In genomic region chr20:8524716-8525343, GRCh38 we compare ENCODE assay signal across 15 cellular contexts.
"Had no signal": no experiment of that assay in that cellular context is flagged by ENCODE, and none has a peak within 500 bp of the region (broad histone marks: within the 10 kb centered on the region; RNA-seq: fewer than 3 reads in every experiment).

No MANE protein-coding gene starts in this region.

- H3K36me3 Mint-ChIP-seq: activated CD4-positive, alpha-beta memory T cell treated with anti-CD3 and anti-CD28 coated beads for 36 hours; activated naive CD8-positive, alpha-beta T cell treated with anti-CD3 and anti-CD28 coated beads, Interleukin-2, amount 10 ng/mL, durations not matched to agents 7 days and 5 days; natural killer cell treated with Interleukin-12 subunit alpha and Interleukin-12 subunit beta and Interleukin-15 and Interleukin-18, amount 100 ng/mL, for 72 hours had no signal

- H3K9me3 Mint-ChIP-seq: activated CD4-positive, alpha-beta memory T cell treated with anti-CD3 and anti-CD28 coated beads for 36 hours; activated naive CD8-positive, alpha-beta T cell treated with anti-CD3 and anti-CD28 coated beads, Interleukin-2, amount 10 ng/mL, durations not matched to agents 7 days and 5 days; natural killer cell treated with Interleukin-12 subunit alpha and Interleukin-12 subunit beta and Interleukin-15 and Interleukin-18, amount 100 ng/mL, for 72 hours had no signal

- H3K4me1 ChIP-seq: suprapubic skin, upper lobe of left lung had no signal

- H3K4me3 Mint-ChIP-seq: activated CD4-positive, alpha-beta memory T cell treated with anti-CD3 and anti-CD28 coated beads for 36 hours; activated naive CD8-positive, alpha-beta T cell treated with anti-CD3 and anti-CD28 coated beads, Interleukin-2, amount 10 ng/mL, durations not matched to agents 7 days and 5 days; natural killer cell treated with Interleukin-12 subunit alpha and Interleukin-12 subunit beta and Interleukin-15 and Interleukin-18, amount 100 ng/mL, for 72 hours had no signal

- H3K27ac ChIP-seq: esophagus muscularis mucosa, suprapubic skin, upper lobe of left lung had no signal

- H3K27ac Mint-ChIP-seq: activated CD4-positive, alpha-beta memory T cell treated with anti-CD3 and anti-CD28 coated beads for 36 hours; activated naive CD8-positive, alpha-beta T cell treated with anti-CD3 and anti-CD28 coated beads, Interleukin-2, amount 10 ng/mL, durations not matched to agents 7 days and 5 days; natural killer cell treated with Interleukin-12 subunit alpha and Interleukin-12 subunit beta and Interleukin-15 and Interleukin-18, amount 100 ng/mL, for 72 hours had no signal

- H3K27me3 Mint-ChIP-seq: activated CD4-positive, alpha-beta memory T cell treated with anti-CD3 and anti-CD28 coated beads for 36 hours; activated naive CD8-positive, alpha-beta T cell treated with anti-CD3 and anti-CD28 coated beads, Interleukin-2, amount 10 ng/mL, durations not matched to agents 7 days and 5 days; natural killer cell treated with Interleukin-12 subunit alpha and Interleukin-12 subunit beta and Interleukin-15 and Interleukin-18, amount 100 ng/mL, for 72 hours had no signal

- DNase-seq: activated CD4-positive, alpha-beta memory T cell treated with anti-CD3 and anti-CD28 coated beads for 36 hours; activated CD4-positive, alpha-beta T cell treated with anti-CD3 and anti-CD28 coated beads for 1 hour; activated naive CD8-positive, alpha-beta T cell treated with anti-CD3 and anti-CD28 coated beads, Interleukin-2, amount 10 ng/mL, durations not matched to agents 7 days and 5 days; activated T-cell treated with anti-CD3 and anti-CD28 coated beads, Interleukin-2, amount 50 U/mL, for 48 hours; aorta; dorsolateral prefrontal cortex; foreskin fibroblast; stimulated activated CD4-positive, alpha-beta T cell treated with anti-CD3 and anti-CD28 coated beads, Interleukin-12 subunit alpha, Interleukin-12 subunit beta, amount 100 ng/mL, for 4 hours; stimulated activated naive CD4-positive, alpha-beta T cell treated with Interleukin-2 at 50 U/mL for 16 hours; T-helper 2 cell; upper lobe of left lung had no signal

- H3K4me1 Mint-ChIP-seq: activated naive CD8-positive, alpha-beta T cell treated with anti-CD3 and anti-CD28 coated beads, Interleukin-2, amount 10 ng/mL, durations not matched to agents 7 days and 5 days had no signal

- H3K9me3 ChIP-seq: esophagus muscularis mucosa, suprapubic skin, upper lobe of left lung had no signal

- FAIRE-seq: bronchial epithelial cell had no signal

- H3K4me3 ChIP-seq: esophagus muscularis mucosa, suprapubic skin, upper lobe of left lung had no signal

- H3K36me3 ChIP-seq: esophagus muscularis mucosa, suprapubic skin, upper lobe of left lung had no signal

- ATAC-seq: natural killer cell treated with Interleukin-12 subunit alpha and Interleukin-12 subunit beta and Interleukin-15 and Interleukin-18, amount 100 ng/mL, for 72 hours had no signal

- H3K27me3 ChIP-seq: dorsolateral prefrontal cortex, esophagus muscularis mucosa, suprapubic skin, upper lobe of left lung had no signal
